8 cellular contexts compared by ENCODE assay signal in genomic region chr5:1468247-1468612, GRCh38. TPM values are rescaled to one million over a fixed set of nuclear protein-coding genes. Genes with fewer than 3 reads are reported as not detected.
DNase-seq lines count a peak whose midpoint lies in the region; ATAC-seq and TF ChIP-seq lines count a peak whose summit lies in the region.

No MANE protein-coding gene starts in this region.

- peak; percentile 20 for DNase-seq in NCI-H2196 (lab: John Stamatoyannopoulos, UW; ENCODE audit: unreplicated experiment)
- DNase-seq in NCI-H2196 treated with DMSO at 0.1 percent for 48 hours (lab: John Stamatoyannopoulos, UW; ENCODE audit: unreplicated experiment) = no peak
- DNase-seq in NCI-H1694 treated with DMSO at 0.1 percent for 48 hours (lab: John Stamatoyannopoulos, UW) = peak; percentile 61
- DNase-seq in colonic mucosa = peak; percentile 45
- peak; percentile 12 for DNase-seq in myocyte (ENCODE audit: low read depth)
- no peak for DNase-seq in NCI-H187 treated with DMSO at 0.1 percent for 48 hours (lab: John Stamatoyannopoulos, UW)

- H3K36me3 ChIP-seq in colonic mucosa = no peaks in the 10 kb centered on the region

- H3K27ac ChIP-seq in colonic mucosa = no peak overlapping the region

- no peak overlapping the region for H3K9ac ChIP-seq in colonic mucosa (ENCODE audit: low read depth in 2 of 2, low read length in 2 of 2)

- peak; percentile 30 for TF ChIP-seq CTCF in colonic mucosa (IDR thresholded peaks at IDR 0.05)

- no peaks in the 10 kb centered on the region for H3K27me3 ChIP-seq in colonic mucosa

- ATAC-seq in GM19463 (IDR thresholded peaks at IDR 0.05; ENCODE audit: unreplicated experiment) (no peak), HG02571 (IDR thresholded peaks at IDR 0.05; ENCODE audit: unreplicated experiment) (no peak)

- no peaks in the 10 kb centered on the region for H3K4me1 ChIP-seq in colonic mucosa

- H3K4me3 ChIP-seq in colonic mucosa = no peak overlapping the region

- intact Hi-C loops in colonic mucosa (cut with DNase I) = no loop called here

- H3K9me3 ChIP-seq in colonic mucosa = no peaks in the 10 kb centered on the region

RNA-seq across cellular contexts. Expression of gene SLC6A3, which starts 23.0 kb away (rescaled TPM):
- total RNA-seq in colonic mucosa (not detected), myocyte (0.16 TPM in 1 of 2 replicates, not detected in the other)
- not detected for polyA plus RNA-seq in myocyte (2012)

RNA-seq across cellular contexts. Expression of gene LPCAT1, which starts 55.5 kb away (rescaled TPM):
- total RNA-seq in colonic mucosa = 10 to 100 TPM; 17.1 to 27.3 TPM
- total RNA-seq in myocyte = 7.1 and 16.5 TPM in 2 replicates
- 8.7 TPM for polyA plus RNA-seq in myocyte (2012)

Comparison
In these comparisons a context has a peak if more than half of its experiments do, and no peak if none do; other contexts are left out.
1. DNase-seq: peak in NCI-H2196 (single experiment), NCI-H1694 treated with DMSO at 0.1 percent for 48 hours (single experiment), colonic mucosa (single experiment) and myocyte (single experiment); none in NCI-H2196 treated with DMSO at 0.1 percent for 48 hours (single experiment) and NCI-H187 treated with DMSO at 0.1 percent for 48 hours (single experiment).